1 cellular context compared by ENCODE assay signal in the genomic region with DNA sequence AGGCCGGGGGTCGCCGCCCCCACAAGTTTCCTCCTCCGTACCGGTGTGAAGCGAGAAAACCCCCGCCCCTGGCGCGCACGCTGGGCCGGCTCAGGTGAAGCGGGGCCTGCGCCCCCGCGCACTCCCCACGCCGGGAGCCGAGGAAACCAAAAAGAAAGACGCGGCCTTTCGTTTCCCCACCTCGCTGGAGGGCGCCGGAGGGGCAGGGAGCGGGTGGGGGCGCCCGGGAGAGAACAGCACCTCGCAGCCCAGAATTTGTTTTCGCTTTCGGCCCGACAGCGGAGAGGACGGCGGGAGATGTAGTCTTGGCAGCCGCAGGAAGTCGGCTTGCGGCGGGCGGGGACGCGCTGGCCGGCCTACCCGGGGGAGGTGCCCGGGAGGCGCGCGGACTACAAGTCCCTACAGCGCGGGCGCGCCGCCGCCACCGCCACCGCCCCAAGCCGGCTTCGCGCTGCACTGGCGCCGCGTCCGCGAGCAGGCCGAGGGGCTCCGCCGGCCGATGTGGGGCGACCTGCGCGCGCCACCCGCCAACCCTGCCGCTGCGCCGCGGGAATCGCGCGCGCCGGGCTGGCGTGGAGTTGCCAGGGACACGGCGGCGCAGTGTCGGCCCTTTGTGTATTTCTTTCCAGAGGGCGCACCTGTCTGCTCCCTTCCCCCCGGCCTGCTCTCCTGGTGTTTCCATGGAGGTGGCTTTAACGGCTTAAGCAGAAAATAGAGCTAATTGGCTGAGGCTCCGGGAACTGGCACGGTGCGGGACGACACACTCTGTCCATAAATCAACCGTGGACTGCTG.
A peak's percentile ranks its signal among the peaks of the same experiment; 100 is the strongest.
TF ChIP-seq lines count a peak whose summit lies in the region.

Gene OTUD4 (minus strand): TSS at position 292 of the 793 bp plus-strand sequence. CDS start 616 bp downstream, outside the sequence.

TF ChIP-seq in HepG2, 621 proteins besides CTCF, POLR2A, EP300 and RAD21 (continued from another document and continues in another):
- TF ChIP-seq, protein P1, sequence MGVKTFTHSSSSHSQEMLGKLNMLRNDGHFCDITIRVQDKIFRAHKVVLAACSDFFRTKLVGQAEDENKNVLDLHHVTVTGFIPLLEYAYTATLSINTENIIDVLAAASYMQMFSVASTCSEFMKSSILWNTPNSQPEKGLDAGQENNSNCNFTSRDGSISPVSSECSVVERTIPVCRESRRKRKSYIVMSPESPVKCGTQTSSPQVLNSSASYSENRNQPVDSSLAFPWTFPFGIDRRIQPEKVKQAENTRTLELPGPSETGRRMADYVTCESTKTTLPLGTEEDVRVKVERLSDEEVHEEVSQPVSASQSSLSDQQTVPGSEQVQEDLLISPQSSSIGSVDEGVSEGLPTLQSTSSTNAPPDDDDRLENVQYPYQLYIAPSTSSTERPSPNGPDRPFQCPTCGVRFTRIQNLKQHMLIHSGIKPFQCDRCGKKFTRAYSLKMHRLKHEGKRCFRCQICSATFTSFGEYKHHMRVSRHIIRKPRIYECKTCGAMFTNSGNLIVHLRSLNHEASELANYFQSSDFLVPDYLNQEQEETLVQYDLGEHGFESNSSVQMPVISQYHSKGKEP (CRISPR knock-in tag; IDR thresholded peaks at IDR 0.05): 0 out of 2 replicates have a peak, but pooled peaks have one; percentile 36
- TF ChIP-seq ZNF251 (CRISPR knock-in tag; IDR thresholded peaks at IDR 0.05): no peak
- no peak for TF ChIP-seq ZNF337 (CRISPR knock-in tag; IDR thresholded peaks at IDR 0.05; ENCODE audit: borderline replicate concordance, low read depth)
- no peak for TF ChIP-seq SMC3 (IDR thresholded peaks at IDR 0.05; ENCODE audit: low read length)
- TF ChIP-seq, protein P2, sequence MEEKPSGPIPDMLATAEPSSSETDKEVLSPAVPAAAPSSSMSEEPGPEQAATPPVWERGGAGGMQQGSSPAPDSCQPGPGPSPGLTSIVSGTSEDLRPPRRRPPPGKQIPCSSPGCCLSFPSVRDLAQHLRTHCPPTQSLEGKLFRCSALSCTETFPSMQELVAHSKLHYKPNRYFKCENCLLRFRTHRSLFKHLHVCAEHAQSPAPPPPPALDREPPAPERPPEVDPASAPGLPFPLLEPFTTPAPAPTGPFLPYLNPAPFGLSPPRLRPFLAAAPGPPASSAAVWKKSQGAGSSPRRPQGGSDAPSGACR (CRISPR knock-in tag; IDR thresholded peaks at IDR 0.05): no peak
- no peak for TF ChIP-seq SOX6 (IDR thresholded peaks at IDR 0.05)
- TF ChIP-seq SOX6 (CRISPR knock-in tag; IDR thresholded peaks at IDR 0.05): no peak
- TF ChIP-seq NKX3-1 (CRISPR knock-in tag; IDR thresholded peaks at IDR 0.05): no peak
- TF ChIP-seq MAFK (conservative IDR thresholded peaks at IDR 0.05 in 1 of 2, IDR thresholded peaks at IDR 0.05 in 1 of 2; ENCODE audit: low read length in 2 of 2): no peak
- TF ChIP-seq PATZ1 (CRISPR knock-in tag; IDR thresholded peaks at IDR 0.05): peak; percentile 92
- TF ChIP-seq ZBTB10 (CRISPR knock-in tag; IDR thresholded peaks at IDR 0.05; ENCODE audit: borderline replicate concordance): no peak
- no peak for TF ChIP-seq ZNF142 (CRISPR knock-in tag; IDR thresholded peaks at IDR 0.05)
- no peak for TF ChIP-seq ZNF468 (CRISPR knock-in tag; IDR thresholded peaks at IDR 0.05)
- peak; percentile 20; the same call in 1 of the 2 replicates for TF ChIP-seq ERF (CRISPR knock-in tag; IDR thresholded peaks at IDR 0.05)
- TF ChIP-seq SALL1 (CRISPR knock-in tag; IDR thresholded peaks at IDR 0.05): peak; percentile 65
- TF ChIP-seq KAT8 (CRISPR knock-in tag; IDR thresholded peaks at IDR 0.05): peak; percentile 49
- no peak for TF ChIP-seq AGO1 (IDR thresholded peaks at IDR 0.05; ENCODE audit: low read depth, low read length, poor library complexity, severe bottlenecking)
- no peak for TF ChIP-seq ZBTB8A (CRISPR knock-in tag; IDR thresholded peaks at IDR 0.05; ENCODE audit: borderline replicate concordance, low read depth)
- no peak for TF ChIP-seq PRMT3 (CRISPR knock-in tag; IDR thresholded peaks at IDR 0.05; ENCODE audit: borderline replicate concordance, low read depth)
- peak; percentile 100 for TF ChIP-seq IRF2 (CRISPR knock-in tag; IDR thresholded peaks at IDR 0.05)
- TF ChIP-seq ZNF546 (CRISPR knock-in tag; conservative IDR thresholded peaks at IDR 0.05): 0 out of 2 replicates have a peak, but pooled peaks have one; percentile 19
- TF ChIP-seq MXD3 (CRISPR knock-in tag; IDR thresholded peaks at IDR 0.05): no peak
- no peak for TF ChIP-seq ZNF280D (CRISPR knock-in tag; IDR thresholded peaks at IDR 0.05)
- TF ChIP-seq TFDP1 (CRISPR knock-in tag; IDR thresholded peaks at IDR 0.05; ENCODE audit: borderline replicate concordance): peak; percentile 39; the same call in 1 of the 2 replicates
- TF ChIP-seq ZNF720 (CRISPR knock-in tag; IDR thresholded peaks at IDR 0.05): no peak
- TF ChIP-seq ZBTB7B (CRISPR knock-in tag; IDR thresholded peaks at IDR 0.05): peak; percentile 61
- TF ChIP-seq RELA (CRISPR knock-in tag; IDR thresholded peaks at IDR 0.05): no peak
- TF ChIP-seq PTBP1 (IDR thresholded peaks at IDR 0.05; ENCODE audit: low read depth, low read length, poor library complexity, severe bottlenecking): no peak
- TF ChIP-seq ATF7 (IDR thresholded peaks at IDR 0.05): no peak
- TF ChIP-seq ATF7 (CRISPR knock-in tag; IDR thresholded peaks at IDR 0.05): no peak
- no peak for TF ChIP-seq SP5 (CRISPR knock-in tag; IDR thresholded peaks at IDR 0.05; ENCODE audit: borderline replicate concordance, low read depth)
- TF ChIP-seq ZSCAN20 (CRISPR knock-in tag; IDR thresholded peaks at IDR 0.05; ENCODE audit: borderline replicate concordance): no peak
- TF ChIP-seq ZNF792 (CRISPR knock-in tag; IDR thresholded peaks at IDR 0.05): 0 out of 2 replicates have a peak, but pooled peaks have one; percentile 17
- TF ChIP-seq ZNF761 (CRISPR knock-in tag; conservative IDR thresholded peaks at IDR 0.05): no peak
- no peak for TF ChIP-seq ZNF704 (CRISPR knock-in tag; IDR thresholded peaks at IDR 0.05; ENCODE audit: borderline replicate concordance)
